ENCODE assay signal across 18 cellular contexts in the genomic region with DNA sequence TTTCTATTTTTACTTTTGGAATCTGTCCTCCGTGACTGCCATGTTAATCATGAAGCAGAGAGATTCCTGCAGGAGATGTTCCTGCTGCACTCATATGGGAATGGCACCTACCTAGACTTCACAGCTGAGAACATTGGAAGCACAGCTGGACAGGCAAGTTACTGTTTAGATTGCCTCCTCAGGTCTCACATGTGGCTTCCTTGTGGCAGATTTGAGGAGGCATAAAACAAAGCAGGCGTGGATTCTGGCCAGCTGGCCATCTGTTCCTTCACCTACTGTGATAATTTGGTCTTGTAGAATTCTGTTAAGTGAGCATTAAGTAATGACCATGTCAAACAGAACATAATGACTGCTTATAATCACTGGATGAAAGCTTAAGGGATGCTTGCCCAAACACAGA.
DNase-seq lines count a peak whose midpoint lies in the region; ATAC-seq and TF ChIP-seq lines count a peak whose summit lies in the region.
"Had no signal": no experiment of that assay in that cellular context is flagged by ENCODE, and none has a peak within 500 bp of the region (broad histone marks: within the 10 kb centered on the region; RNA-seq: fewer than 3 reads in every experiment).

No MANE protein-coding gene starts in this region.

- no peaks in the 10 kb centered on the region for H3K9me3 ChIP-seq in hepatocyte (ENCODE audit: low read depth)
- H3K9me3 ChIP-seq: MG63, suprapubic skin had no signal

- peak; percentile 18 for DNase-seq in Daoy (ENCODE audit: low read depth)
- DNase-seq in NCI-H524 (lab: John Stamatoyannopoulos, UW) = peak; percentile 79 to 85
- peak; percentile 28 for DNase-seq in astrocyte of the hippocampus (ENCODE audit: low read depth, low spot score)
- DNase-seq in left colon = peak in 1 of 2 donors; percentile 31
- DNase-seq in hepatocyte (ENCODE audit: low spot score) = no peak
- no peak for DNase-seq in activated T-cell treated with anti-CD3 and anti-CD28 coated beads for 4 hours
- no peak for DNase-seq in NCI-H526 treated with DMSO at 0.1 percent for 48 hours (lab: John Stamatoyannopoulos, UW)
- DNase-seq: activated B cell treated with CpG ODN at 0.5 μM for 24 hours; CD4-positive, alpha-beta T cell; MG63; naive thymus-derived CD8-positive, alpha-beta T cell; NCI-H2029; stimulated activated CD4-positive, alpha-beta T cell treated with anti-CD3 and anti-CD28 coated beads, Interleukin-4, amount 100 ng/mL, for 4 hours; stimulated activated CD8-positive, alpha-beta memory T cell treated with anti-CD3 and anti-CD28 coated beads, Interleukin-4, amount 100 ng/mL, for 48 hours had no signal

- H3K4me3 ChIP-seq in hepatocyte = no peak overlapping the region
- H3K4me3 ChIP-seq: MG63, suprapubic skin had no signal

- no peaks in the 10 kb centered on the region for H3K27me3 ChIP-seq in hepatocyte
- H3K27me3 ChIP-seq: suprapubic skin had no signal

- no peaks in the 10 kb centered on the region for H3K36me3 ChIP-seq in hepatocyte (replicated peaks; ENCODE audit: insufficient read depth, low read depth)
- H3K36me3 ChIP-seq: MG63, suprapubic skin had no signal

- H4K20me1 ChIP-seq in hepatocyte (ENCODE audit: insufficient read depth, poor library complexity, severe bottlenecking) = no peaks in the 10 kb centered on the region

- H2AFZ ChIP-seq in hepatocyte = no peak overlapping the region

- no peaks in the 10 kb centered on the region for H3K79me2 ChIP-seq in hepatocyte

- peak; percentile 74 for ATAC-seq in left colon
- no peak for ATAC-seq in GM18868 (IDR thresholded peaks at IDR 0.05; ENCODE audit: unreplicated experiment)
- ATAC-seq: activated T-helper 17 cell treated with anti-CD3 and anti-CD28 coated beads, Interleukin-2, amount 50 U/mL, for 72 hours; naive thymus-derived CD8-positive, alpha-beta T cell had no signal

- no peaks in the 10 kb centered on the region for H3K4me1 ChIP-seq in hepatocyte (ENCODE audit: insufficient read depth)
- H3K4me1 ChIP-seq: suprapubic skin had no signal

- WGBS in hepatocyte (ENCODE audit: low lambda C conversion rate, missing lambda C conversion rate) = 74% methylated on average over 2 of the region's 2 CpGs

- intact Hi-C loops in left colon (cut with DNase I, micrococcal nuclease) = no loop called here

- no peak overlapping the region for H3K27ac ChIP-seq in hepatocyte
- H3K27ac ChIP-seq: epithelial cell of prostate, suprapubic skin had no signal

- TF ChIP-seq CTCF in hepatocyte (IDR thresholded peaks at IDR 0.05; ENCODE audit: poor library complexity) = no peak

- H3K4me2 ChIP-seq in hepatocyte = no peak overlapping the region

- no peaks in the 10 kb centered on the region for H3K9me2 ChIP-seq in hepatocyte (replicated peaks; ENCODE audit: insufficient read depth)

Comparison
In these comparisons a context has a peak if more than half of its experiments do, and no peak if none do; other contexts are left out.
1. DNase-seq: peak in Daoy (single experiment), NCI-H524 (2 of 2) and astrocyte of the hippocampus (single experiment); none in hepatocyte (single experiment), activated T-cell treated with anti-CD3 and anti-CD28 coated beads for 4 hours (single experiment) and NCI-H526 treated with DMSO at 0.1 percent for 48 hours (single experiment).